In genomic region chr4:33924239-33924638, GRCh38 we compare ENCODE assay signal across 11 cellular contexts.
DNase-seq lines count a peak whose midpoint lies in the region; ATAC-seq, FAIRE-seq and TF ChIP-seq lines count a peak whose summit lies in the region.
"Had no signal": no experiment of that assay in that cellular context is flagged by ENCODE, and none has a peak within 500 bp of the region (broad histone marks: within the 10 kb centered on the region; RNA-seq: fewer than 3 reads in every experiment).

No MANE protein-coding gene starts in this region.

- DNase-seq in HEK293T (ENCODE audit: extremely low spot score) (peak; percentile 5), SK-MEL-5 (ENCODE audit: low read depth, low spot score) (peak; percentile 17), foreskin keratinocyte (peak; percentile 30 to 76), smooth muscle cell (lab: John Stamatoyannopoulos, UW; ENCODE audit: unreplicated experiment) (no peak), pancreas (no peak), Caco-2 (no peak)
- DNase-seq: activated gamma-delta T cell, gastrocnemius medialis had no signal

- FAIRE-seq in pancreas (lab: Jason Lieb, UNC): no peak
- FAIRE-seq: GM19239 had no signal

- H3K9ac ChIP-seq in smooth muscle cell (ENCODE audit: low read depth): no peak overlapping the region

- no peaks in the 10 kb centered on the region for H3K36me3 ChIP-seq in smooth muscle cell (ENCODE audit: low read depth)
- H3K36me3 ChIP-seq in pancreas: no peaks in the 10 kb centered on the region
- no peaks in the 10 kb centered on the region for H3K36me3 ChIP-seq in Caco-2 (ENCODE audit: control insufficient read depth, insufficient read depth, low read length)
- H3K36me3 ChIP-seq: gastrocnemius medialis had no signal

- 36% methylated on average over 7 of the region's 7 CpGs for WGBS in smooth muscle cell (ENCODE audit: low lambda C conversion rate)
- WGBS in pancreas, 2 donors: 29 to 38% methylated on average over 7 of the region's 7 CpGs

- BruUV-seq in Caco-2 (replicated peaks; lab: Mats Ljungman, UMichigan): no TSS peak

- CTCF ChIA-PET in HEK293T (lab: Yijun Ruan, JAX): no interaction called here
- CTCF ChIA-PET in Caco-2 (lab: Charles Lee): no interaction called here

- no peak overlapping the region for H3K4me3 Mint-ChIP-seq in Caco-2 (ENCODE audit: unreplicated experiment)

- H3K27ac ChIP-seq in foreskin keratinocyte: no peak overlapping the region
- H3K27ac ChIP-seq in smooth muscle cell (ENCODE audit: low read depth): peak overlapping the region; percentile 57
- no peak overlapping the region for H3K27ac ChIP-seq in pancreas
- H3K27ac ChIP-seq: gastrocnemius medialis, VCaP had no signal

- H3K4me1 ChIP-seq in foreskin keratinocyte (no peaks in the 10 kb centered on the region), smooth muscle cell (ENCODE audit: low read depth) (peaks cover 6% of the 10 kb centered on the region), pancreas (no peaks in the 10 kb centered on the region), Caco-2 (no peaks in the 10 kb centered on the region)
- H3K4me1 ChIP-seq: gastrocnemius medialis had no signal

- H3K9me3 ChIP-seq in smooth muscle cell (replicated peaks; ENCODE audit: low read depth) (no peaks in the 10 kb centered on the region), pancreas (no peaks in the 10 kb centered on the region), Caco-2 (peaks cover 4% of the 10 kb centered on the region; the same call in 1 of the 2 replicates)
- H3K9me3 ChIP-seq: gastrocnemius medialis had no signal

- H3K9me3 Mint-ChIP-seq in Caco-2 (ENCODE audit: unreplicated experiment): no peaks in the 10 kb centered on the region

- no peaks in the 10 kb centered on the region for H3K36me3 Mint-ChIP-seq in Caco-2 (ENCODE audit: insufficient read depth, unreplicated experiment)

- ATAC-seq in foreskin keratinocyte (peak; percentile 92), pancreas (no peak), HG02981 (IDR thresholded peaks at IDR 0.05; ENCODE audit: unreplicated experiment) (no peak)
- ATAC-seq: gastrocnemius medialis had no signal

- H3F3A ChIP-seq in smooth muscle cell (ENCODE audit: low read depth): no peaks in the 10 kb centered on the region

- H3K27me3 ChIP-seq in foreskin keratinocyte: no peaks in the 10 kb centered on the region
- H3K27me3 ChIP-seq in smooth muscle cell (ENCODE audit: low read depth): no peaks in the 10 kb centered on the region
- no peaks in the 10 kb centered on the region for H3K27me3 ChIP-seq in pancreas
- H3K27me3 ChIP-seq in Caco-2 (replicated peaks; ENCODE audit: control insufficient read depth, insufficient read depth, low read length): no peaks in the 10 kb centered on the region
- H3K27me3 ChIP-seq: gastrocnemius medialis had no signal

- peak overlapping the region; percentile 78 for H3K4me2 ChIP-seq in smooth muscle cell

- H3K4me1 Mint-ChIP-seq in Caco-2 (ENCODE audit: low read depth, unreplicated experiment): no peaks in the 10 kb centered on the region

- in situ Hi-C loops in SK-MEL-5 (cut with HindIII; ENCODE audit: low pct_unique_long_range_greater_than_20kb, low sequenced_read_pairs): no loop called here

- POLR2A ChIA-PET in HEK293T (lab: Yijun Ruan, JAX): no interaction called here
- POLR2A ChIA-PET in Caco-2 (lab: Charles Lee): no interaction called here

- H3K79me2 ChIP-seq in smooth muscle cell (ENCODE audit: low read depth): no peaks in the 10 kb centered on the region

- H4K20me1 ChIP-seq in smooth muscle cell (ENCODE audit: low read depth): no peaks in the 10 kb centered on the region

- peak overlapping the region; percentile 73 for H2AFZ ChIP-seq in smooth muscle cell (ENCODE audit: low read depth)

- H3K4me3 ChIP-seq in smooth muscle cell (peak overlapping the region; percentile 21), pancreas (no peak overlapping the region), Caco-2 (ENCODE audit: low read depth, low read length) (no peak overlapping the region)
- H3K4me3 ChIP-seq: gastrocnemius medialis had no signal

- intact Hi-C loops in pancreas (cut with DNase I) (no loop called here), Caco-2 (cut with micrococcal nuclease; ENCODE audit: unreplicated experiment) (no loop called here)

- H3K27me3 Mint-ChIP-seq in Caco-2 (ENCODE audit: insufficient read depth, unreplicated experiment): no peaks in the 10 kb centered on the region

- no peak overlapping the region for H3K27ac Mint-ChIP-seq in Caco-2 (ENCODE audit: unreplicated experiment)

- TF ChIP-seq CTCF in foreskin keratinocyte (conservative IDR thresholded peaks at IDR 0.05) (no peak), smooth muscle cell (IDR thresholded peaks at IDR 0.05; ENCODE audit: borderline replicate concordance, insufficient read depth, poor library complexity, severe bottlenecking) (no peak), pancreas (IDR thresholded peaks at IDR 0.05) (no peak), Caco-2 (IDR thresholded peaks at IDR 0.05; ENCODE audit: insufficient read depth in 1 of 2, low read depth in 1 of 2, low read length in 1 of 2, severe bottlenecking in 1 of 2, unreplicated experiment in 1 of 2) (no peak)

TF ChIP-seq in HEK293T, 16 proteins besides CTCF, POLR2A, EP300 and RAD21:
- TF ChIP-seq HDGF (IDR thresholded peaks at IDR 0.05; ENCODE audit: borderline replicate concordance) (no peak), NFRKB (IDR thresholded peaks at IDR 0.05) (no peak), ARNT (IDR thresholded peaks at IDR 0.05) (no peak), FOXM1 (IDR thresholded peaks at IDR 0.05; ENCODE audit: borderline replicate concordance) (no peak), PKNOX1 (IDR thresholded peaks at IDR 0.05) (no peak), CTBP1 (IDR thresholded peaks at IDR 0.05; ENCODE audit: borderline replicate concordance) (no peak), L3MBTL2 (conservative IDR thresholded peaks at IDR 0.05) (peak; percentile 21; the same call in 1 of the 2 replicates), ELF4 (IDR thresholded peaks at IDR 0.05) (no peak)

Comparison
In these comparisons a context has a peak if more than half of its experiments do, and no peak if none do; other contexts are left out.
1. DNase-seq: peak in HEK293T (single experiment), SK-MEL-5 (single experiment) and foreskin keratinocyte (2 of 2); none in smooth muscle cell (single experiment), pancreas (0 of 6) and Caco-2 (0 of 2).